In the genomic region with DNA sequence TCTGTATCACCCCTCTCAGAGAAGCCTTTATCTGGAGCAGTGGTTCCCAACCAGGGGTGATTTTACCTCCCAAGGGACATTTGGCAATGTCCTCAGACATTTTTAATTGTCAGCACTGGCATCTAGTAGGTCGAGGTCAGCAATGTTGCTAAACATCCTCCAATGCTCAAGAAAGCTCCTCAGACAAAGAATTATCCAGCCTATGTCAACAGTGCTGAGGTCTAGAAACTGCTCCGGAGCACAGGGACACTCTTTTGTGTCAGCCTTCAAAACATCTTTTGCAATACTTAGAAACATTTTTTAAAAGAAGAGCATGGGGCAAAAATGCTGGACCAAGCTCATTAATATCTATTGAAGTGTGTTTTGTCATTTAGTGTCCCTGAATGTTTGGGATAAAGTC, we compare ENCODE assay signal across 12 cellular contexts.
A peak's percentile ranks its signal among the peaks of the same experiment; 100 is the strongest.
DNase-seq lines count a peak whose midpoint lies in the region; ATAC-seq and TF ChIP-seq lines count a peak whose summit lies in the region.
"Had no signal": no experiment of that assay in that cellular context is flagged by ENCODE, and none has a peak within 500 bp of the region (broad histone marks: within the 10 kb centered on the region; RNA-seq: fewer than 3 reads in every experiment).

No MANE protein-coding gene starts in this region.

- H3K27ac ChIP-seq in BLaER1 (no peak overlapping the region), esophagus (ENCODE audit: low read depth in 2 of 2, low read length in 1 of 2) (peak overlapping the region; percentile 69 to 76), prostate gland (peak overlapping the region in 1 of 2 donors; percentile 85)

- H3K9ac ChIP-seq in BLaER1, result no peak overlapping the region

- ATAC-seq in sciatic nerve, result peak; percentile 61
- ATAC-seq in HG02798 (IDR thresholded peaks at IDR 0.05; ENCODE audit: poor library complexity, unreplicated experiment), result no peak

- H3K4me1 ChIP-seq in BLaER1, result peaks cover 40% of the 10 kb centered on the region
- H3K4me1 ChIP-seq in esophagus (ENCODE audit: control insufficient read depth in 2 of 2, insufficient read depth in 2 of 2, low read length in 1 of 2), result peaks cover 0 to 3% of the 10 kb centered on the region in 2 donors
- H3K4me1 ChIP-seq in prostate gland (replicated peaks), result no peaks in the 10 kb centered on the region

- intact Hi-C loops in sciatic nerve (cut with DNase I) (no loop called here), prostate gland (cut with DNase I) (loop anchor here (5.0 kb wide), 1 partner anchor 84 kb away; no protein-coding TSS in a partner anchor)

- TF ChIP-seq CTCF in prostate gland (IDR thresholded peaks at IDR 0.05), result no peak

- TF ChIP-seq POLR2A in prostate gland (IDR thresholded peaks at IDR 0.05), result no peak

- no peaks in the 10 kb centered on the region for H3K9me3 ChIP-seq in BLaER1
- no peaks in the 10 kb centered on the region for H3K9me3 ChIP-seq in esophagus (ENCODE audit: control insufficient read depth in 2 of 2, insufficient read depth in 1 of 2, low read depth in 1 of 2, low read length in 1 of 2)
- H3K9me3 ChIP-seq in prostate gland, result no peaks in the 10 kb centered on the region
- H3K9me3 ChIP-seq: BE2C had no signal

- H3K4me2 ChIP-seq in BLaER1, result peak overlapping the region; percentile 96; the same call in 1 of the 2 replicates

- DNase-seq in NCI-H69 (lab: John Stamatoyannopoulos, UW) (peak; percentile 17), sciatic nerve (ENCODE audit: low spot score) (no peak), NCI-H1092 (lab: John Stamatoyannopoulos, UW) (no peak), prostate gland (ENCODE audit: low spot score) (no peak), NCI-H1092 treated with DMSO at 0.1 percent for 48 hours (lab: John Stamatoyannopoulos, UW) (no peak)
- DNase-seq: activated T-cell treated with anti-CD3 and anti-CD28 coated beads, Interleukin-2, amount 50 U/mL, for 24 hours; BE2C; KG1; NCI-H2029 had no signal

- no peaks in the 10 kb centered on the region for H4K20me1 ChIP-seq in BLaER1

- H3K4me3 ChIP-seq in BLaER1, result no peak overlapping the region
- H3K4me3 ChIP-seq in esophagus (ENCODE audit: low read depth in 1 of 2, low read length in 2 of 2), result peak overlapping the region in 1 of 2 donors; percentile 92
- H3K4me3 ChIP-seq in prostate gland, result no peak overlapping the region

- H3K27me3 ChIP-seq in BLaER1 (no peaks in the 10 kb centered on the region), esophagus (ENCODE audit: control insufficient read depth in 1 of 2, insufficient read depth in 2 of 2, low read length in 2 of 2) (no peaks in the 10 kb centered on the region), prostate gland (replicated peaks; ENCODE audit: insufficient read depth) (no peaks in the 10 kb centered on the region)
- H3K27me3 ChIP-seq: BE2C had no signal

- no peaks in the 10 kb centered on the region for H3K36me3 ChIP-seq in BLaER1
- no peaks in the 10 kb centered on the region for H3K36me3 ChIP-seq in esophagus (ENCODE audit: control insufficient read depth in 2 of 2, insufficient read depth in 2 of 2, low read length in 1 of 2)
- H3K36me3 ChIP-seq in prostate gland, result no peaks in the 10 kb centered on the region
- H3K36me3 ChIP-seq: BE2C had no signal

- 28 to 31% methylated on average over 2 of the region's 2 CpGs for WGBS in esophagus, 2 donors
- 36% methylated on average over 2 of the region's 2 CpGs for WGBS in prostate gland
